In genomic region chrX:54530358-54530900, GRCh38 we compare ENCODE assay signal across 8 cellular contexts. TPM values are rescaled to one million over a fixed set of nuclear protein-coding genes. Genes with fewer than 3 reads are reported as not detected.
DNase-seq lines count a peak whose midpoint lies in the region; ATAC-seq and TF ChIP-seq lines count a peak whose summit lies in the region.

No MANE protein-coding gene starts in this region.

- H3K4me1 Mint-ChIP-seq in activated naive CD4-positive, alpha-beta T cell treated with anti-CD3 and anti-CD28 coated beads for 36 hours (ENCODE audit: low read depth) = peaks cover 31% of the 10 kb centered on the region
- peaks cover 36% of the 10 kb centered on the region for H3K4me1 Mint-ChIP-seq in activated CD4-positive, alpha-beta memory T cell treated with anti-CD3 and anti-CD28 coated beads for 36 hours (ENCODE audit: low read depth)

- no peaks in the 10 kb centered on the region for H3K27me3 Mint-ChIP-seq in activated naive CD4-positive, alpha-beta T cell treated with anti-CD3 and anti-CD28 coated beads for 36 hours (ENCODE audit: low read depth)
- H3K27me3 Mint-ChIP-seq in activated CD4-positive, alpha-beta memory T cell treated with anti-CD3 and anti-CD28 coated beads for 36 hours = no peaks in the 10 kb centered on the region

- TF ChIP-seq CTCF in cardiac muscle cell (IDR thresholded peaks at IDR 0.05; ENCODE audit: low read depth, low read length) = no peak

- peak overlapping the region; percentile 81 for H3K27ac ChIP-seq in cardiac muscle cell

- H3K9me3 Mint-ChIP-seq in activated naive CD4-positive, alpha-beta T cell treated with anti-CD3 and anti-CD28 coated beads for 36 hours = peaks cover 2% of the 10 kb centered on the region
- peaks cover 10% of the 10 kb centered on the region for H3K9me3 Mint-ChIP-seq in activated CD4-positive, alpha-beta memory T cell treated with anti-CD3 and anti-CD28 coated beads for 36 hours

- POLR2A ChIA-PET in activated CD4-positive, alpha-beta memory T cell treated with anti-CD3 and anti-CD28 coated beads for 36 hours (lab: Charles Lee) = interaction anchor here (0.6 to 1.4 kb wide), 3 partner anchors 109 to 353 kb away, joined by 3 to 9 read pairs (median 3); partner anchors contain the start of gene WNK3

- H3K27me3 ChIP-seq in cardiac muscle cell = no peaks in the 10 kb centered on the region

- CTCF ChIA-PET in activated naive CD4-positive, alpha-beta T cell treated with anti-CD3 and anti-CD28 coated beads for 36 hours (lab: Charles Lee) = no interaction called here
- CTCF ChIA-PET in activated CD4-positive, alpha-beta memory T cell treated with anti-CD3 and anti-CD28 coated beads for 36 hours (lab: Charles Lee) = no interaction called here

- H3K4me3 ChIP-seq in cardiac muscle cell = peak overlapping the region; percentile 76

- no peak for DNase-seq in activated naive CD4-positive, alpha-beta T cell treated with anti-CD3 and anti-CD28 coated beads for 36 hours
- no peak for DNase-seq in activated naive CD4-positive, alpha-beta T cell treated with anti-CD3 and anti-CD28 coated beads, Interleukin-2, amount 50 U/mL, for 16 hours
- DNase-seq in activated CD4-positive, alpha-beta memory T cell treated with anti-CD3 and anti-CD28 coated beads for 36 hours = no peak
- DNase-seq in cardiac muscle cell (ENCODE audit: low read depth in 1 of 2, low spot score in 1 of 2) (no peak), sciatic nerve (ENCODE audit: low spot score) (no peak), NOMO-1 treated with dmso at 0.1 percent for 144 hours (lab: John Stamatoyannopoulos, UW; ENCODE audit: unreplicated experiment) (no peak), COLO668 (lab: John Stamatoyannopoulos, UW; ENCODE audit: unreplicated experiment) (no peak)

- peak; percentile 6 for ATAC-seq in HG03103 (IDR thresholded peaks at IDR 0.05; ENCODE audit: low read depth, unreplicated experiment)
- peak; percentile 52 for ATAC-seq in sciatic nerve

- no peaks in the 10 kb centered on the region for H3K9me3 ChIP-seq in cardiac muscle cell (ENCODE audit: low read depth)

- peak overlapping the region; percentile 90 for H3K4me3 Mint-ChIP-seq in activated naive CD4-positive, alpha-beta T cell treated with anti-CD3 and anti-CD28 coated beads for 36 hours
- H3K4me3 Mint-ChIP-seq in activated CD4-positive, alpha-beta memory T cell treated with anti-CD3 and anti-CD28 coated beads for 36 hours = peak overlapping the region; percentile 89

- no peaks in the 10 kb centered on the region for H3K4me1 ChIP-seq in cardiac muscle cell (ENCODE audit: low read depth)

- intact Hi-C loops in activated naive CD4-positive, alpha-beta T cell treated with anti-CD3 and anti-CD28 coated beads for 36 hours (cut with micrococcal nuclease) = loop anchor here (1.0 to 2.0 kb wide), 7 partner anchors 34 to 486 kb away; partner anchors contain the start of genes FAM120C, FGD1, PHF8 and TSR2
- intact Hi-C loops in activated CD4-positive, alpha-beta memory T cell treated with anti-CD3 and anti-CD28 coated beads for 36 hours (cut with micrococcal nuclease) = loop anchor here (1.0 to 10.0 kb wide), 4 partner anchors 278 to 630 kb away; partner anchors contain the start of genes FAM120C and PHF8
- intact Hi-C loops in sciatic nerve (cut with DNase I) = no loop called here

- H3K36me3 Mint-ChIP-seq in activated naive CD4-positive, alpha-beta T cell treated with anti-CD3 and anti-CD28 coated beads for 36 hours (ENCODE audit: low read depth) = peaks cover 24% of the 10 kb centered on the region
- peaks cover 25% of the 10 kb centered on the region for H3K36me3 Mint-ChIP-seq in activated CD4-positive, alpha-beta memory T cell treated with anti-CD3 and anti-CD28 coated beads for 36 hours

- H3K36me3 ChIP-seq in cardiac muscle cell = no peaks in the 10 kb centered on the region

- H3K27ac Mint-ChIP-seq in activated naive CD4-positive, alpha-beta T cell treated with anti-CD3 and anti-CD28 coated beads for 36 hours = peak overlapping the region; percentile 91
- peak overlapping the region; percentile 85 for H3K27ac Mint-ChIP-seq in activated CD4-positive, alpha-beta memory T cell treated with anti-CD3 and anti-CD28 coated beads for 36 hours

RNA-seq across cellular contexts. Expression of gene GNL3L, which starts 0.4 kb away (rescaled TPM):
- total RNA-seq in activated naive CD4-positive, alpha-beta T cell treated with anti-CD3 and anti-CD28 coated beads for 36 hours = 10 to 100 TPM; 47.6 to 47.9 TPM
- 10 to 100 TPM; 45.8 to 45.9 TPM for total RNA-seq in activated CD4-positive, alpha-beta memory T cell treated with anti-CD3 and anti-CD28 coated beads for 36 hours
- total RNA-seq in cardiac muscle cell = 26.7 and 27.8 TPM in 2 replicates
- 7.9 and 8.4 TPM in 2 replicates for polyA plus RNA-seq in cardiac muscle cell
- 27.7 TPM for total RNA-seq in sciatic nerve

RNA-seq across cellular contexts. Expression of gene FGD1, which starts 34.4 kb away (rescaled TPM):
- total RNA-seq in activated naive CD4-positive, alpha-beta T cell treated with anti-CD3 and anti-CD28 coated beads for 36 hours = under 1 TPM; 0.30 to 0.38 TPM
- total RNA-seq in activated CD4-positive, alpha-beta memory T cell treated with anti-CD3 and anti-CD28 coated beads for 36 hours = under 1 TPM; 0.15 to 0.26 TPM
- total RNA-seq in cardiac muscle cell (18.7 and 28.8 TPM in 2 replicates), sciatic nerve (7.3 TPM)
- polyA plus RNA-seq in cardiac muscle cell = 29.9 and 30.0 TPM in 2 replicates
